8 cellular contexts compared by ENCODE assay signal in the genomic region with DNA sequence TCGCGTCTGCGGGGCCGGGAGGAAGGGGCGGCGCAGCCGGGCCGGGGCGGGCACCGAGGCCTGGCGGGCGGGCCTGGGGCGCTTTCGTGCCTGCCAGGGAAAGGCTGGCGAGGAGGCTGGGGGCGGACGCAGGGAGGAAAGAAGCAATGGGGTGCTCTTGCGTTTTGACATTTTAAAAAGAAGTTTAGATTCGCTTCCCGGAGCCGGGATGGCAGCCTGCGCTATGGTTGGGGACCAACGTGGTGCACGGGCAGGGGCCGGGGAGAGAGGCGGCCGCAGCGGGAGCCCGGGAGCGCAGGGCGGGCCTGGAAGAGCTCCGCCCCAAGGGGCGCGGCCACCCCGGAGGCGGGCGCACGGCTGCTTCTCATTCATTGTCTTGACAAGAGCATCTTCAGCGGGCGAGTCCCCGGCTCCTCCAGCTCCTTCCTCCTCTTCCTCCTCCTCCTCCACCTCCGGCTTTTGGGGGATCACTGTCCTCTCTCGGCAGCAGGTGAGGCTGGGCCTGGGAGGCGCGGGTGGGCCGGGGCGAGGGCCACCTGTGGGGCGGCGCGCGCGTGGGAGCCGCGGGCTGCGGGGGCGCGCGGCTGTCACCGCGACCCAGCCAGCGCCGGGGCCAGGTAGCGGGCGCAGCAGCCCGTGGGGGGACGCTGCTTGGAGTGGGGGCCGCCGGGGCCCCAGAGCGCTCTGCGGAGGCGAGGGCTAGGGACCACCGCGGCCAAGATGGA. TPM values are rescaled to one million over a fixed set of nuclear protein-coding genes. Genes with fewer than 3 reads are reported as not detected.
A peak's percentile ranks its signal among the peaks of the same experiment; 100 is the strongest.
DNase-seq lines count a peak whose midpoint lies in the region; TF ChIP-seq lines count a peak whose summit lies in the region.

A gene (plus strand): TSS at position 367 of the 725 bp plus-strand sequence. CDS start 1,608 bp downstream, outside the sequence.

- peak in 1 of 4 experiments; percentile 3 for TF ChIP-seq CTCF in uterus (IDR thresholded peaks at IDR 0.05)

- no peaks in the 10 kb centered on the region for H3K27me3 ChIP-seq in HAP-1 (ENCODE audit: low read depth)
- no peaks in the 10 kb centered on the region for H3K27me3 ChIP-seq in uterus

- peak within 1 kb of the TSS; percentile 100 for H3K4me3 Mint-ChIP-seq in T-helper 1 cell treated with Interleukin-12 subunit alpha and Interleukin-12 subunit beta and Interleukin-4 antibody, amounts not matched to agents 30 μg/mL and 1 μg/mL, for 36 hours

- no peaks in the 10 kb centered on the region for H3K27me3 Mint-ChIP-seq in T-helper 1 cell treated with Interleukin-12 subunit alpha and Interleukin-12 subunit beta and Interleukin-4 antibody, amounts not matched to agents 30 μg/mL and 1 μg/mL, for 36 hours (ENCODE audit: low read depth)

- H3K9me3 ChIP-seq in HAP-1 (no peaks in the 10 kb centered on the region), uterus (no peaks in the 10 kb centered on the region)

- peak within 1 kb of the TSS; percentile 82 to 85 for H3K27ac ChIP-seq in uterus

- peaks cover 6% of the 10 kb centered on the region for H3K36me3 ChIP-seq in HAP-1 (replicated peaks)
- H3K36me3 ChIP-seq in uterus: no peaks in the 10 kb centered on the region

- TF ChIP-seq POLR2A in uterus (IDR thresholded peaks at IDR 0.05): peak in 1 of 2 donors; percentile 60

- H3K27ac Mint-ChIP-seq in T-helper 1 cell treated with Interleukin-12 subunit alpha and Interleukin-12 subunit beta and Interleukin-4 antibody, amounts not matched to agents 30 μg/mL and 1 μg/mL, for 36 hours: peak within 1 kb of the TSS; percentile 98

- intact Hi-C loops in uterus (cut with DNase I; ENCODE audit: low total_unique reads): no loop called here

- H3K9me3 Mint-ChIP-seq in T-helper 1 cell treated with Interleukin-12 subunit alpha and Interleukin-12 subunit beta and Interleukin-4 antibody, amounts not matched to agents 30 μg/mL and 1 μg/mL, for 36 hours: no peaks in the 10 kb centered on the region

- DNase-seq in ELF-1 (ENCODE audit: low read depth, low spot score) (peak; percentile 89), HAP-1 (ENCODE audit: low spot score in 2 of 2) (peak; percentile 82 to 92), NAMALWA (ENCODE audit: low spot score) (peak; percentile 85), amygdala (lab: John Stamatoyannopoulos, UW) (peak in 49 of 56 donors; percentile 30 to 91 (median 70)), hepatic stellate cell (ENCODE audit: low spot score) (peak; percentile 75), renal cortical epithelial cell (ENCODE audit: low read depth) (peak; percentile 29), uterus (peak; percentile 79 to 86)

- in situ Hi-C loops in HAP-1 (cut with MboI; ENCODE audit: low sequenced_read_pairs): no loop called here

- H3K4me3 ChIP-seq in HAP-1: peak within 1 kb of the TSS; percentile 34
- H3K4me3 ChIP-seq in uterus: peak within 1 kb of the TSS; percentile 49 to 55

- peaks cover 28% of the 10 kb centered on the region for H3K4me1 Mint-ChIP-seq in T-helper 1 cell treated with Interleukin-12 subunit alpha and Interleukin-12 subunit beta and Interleukin-4 antibody, amounts not matched to agents 30 μg/mL and 1 μg/mL, for 36 hours (ENCODE audit: low read depth)

- peaks cover 8% of the 10 kb centered on the region for H3K4me1 ChIP-seq in HAP-1
- peaks cover 0 to 8% of the 10 kb centered on the region in 2 donors for H3K4me1 ChIP-seq in uterus

- peaks cover 38% of the 10 kb centered on the region for H3K36me3 Mint-ChIP-seq in T-helper 1 cell treated with Interleukin-12 subunit alpha and Interleukin-12 subunit beta and Interleukin-4 antibody, amounts not matched to agents 30 μg/mL and 1 μg/mL, for 36 hours (ENCODE audit: low read depth)

RNA-seq across cellular contexts. Expression of the gene that starts here (rescaled TPM):
- 0.85 and 8.3 TPM in 2 replicates for total RNA-seq in renal cortical epithelial cell
- 10 to 100 TPM; 12.7 to 30.5 (median 18.2) TPM for total RNA-seq in uterus

Comparison
In these comparisons a context has a peak if more than half of its experiments do, and no peak if none do; other contexts are left out.
1. Peak in every context shown above with its lines: DNase-seq, H3K4me3 ChIP-seq and H3K27ac ChIP-seq.
2. DNase-seq: peak in every context shown above with its lines; median percentile 89 in ELF-1; 87 in HAP-1; 85 in NAMALWA; 82 in uterus; 75 in hepatic stellate cell; 70 in amygdala; 29 in renal cortical epithelial cell.